9 cellular contexts compared by ENCODE assay signal in genomic region chr6:46626228-46626909, GRCh38. TPM values are rescaled to one million over a fixed set of nuclear protein-coding genes. Genes with fewer than 3 reads are reported as not detected.
DNase-seq lines count a peak whose midpoint lies in the region; ATAC-seq and TF ChIP-seq lines count a peak whose summit lies in the region.
"Had no signal": no experiment of that assay in that cellular context is flagged by ENCODE, and none has a peak within 500 bp of the region (broad histone marks: within the 10 kb centered on the region; RNA-seq: fewer than 3 reads in every experiment).

No MANE protein-coding gene starts in this region.

- no peaks in the 10 kb centered on the region for H3K27me3 ChIP-seq in foreskin keratinocyte

- H3K4me3 Mint-ChIP-seq in CD14-positive monocyte, result no peak overlapping the region
- H3K4me3 Mint-ChIP-seq: immature natural killer cell had no signal

- peak; percentile 84 for ATAC-seq in GM18858 (IDR thresholded peaks at IDR 0.05; ENCODE audit: unreplicated experiment)
- ATAC-seq in foreskin keratinocyte, result peak; percentile 62

- H3K4me3 ChIP-seq in retinal pigment epithelial cell (ENCODE audit: low read length), result no peak overlapping the region

- H3K4me1 ChIP-seq in foreskin keratinocyte, result no peaks in the 10 kb centered on the region

- TF ChIP-seq CTCF in CD14-positive monocyte (IDR thresholded peaks at IDR 0.05) (peak; percentile 53), foreskin keratinocyte (conservative IDR thresholded peaks at IDR 0.05) (peak; percentile 71), retinal pigment epithelial cell (conservative IDR thresholded peaks at IDR 0.05; ENCODE audit: low read depth, low read length) (peak; percentile 64)

- intact Hi-C loops in CD14-positive monocyte (cut with micrococcal nuclease), result no loop called here

- H3K4me1 Mint-ChIP-seq in CD14-positive monocyte, result no peaks in the 10 kb centered on the region

- H3K27ac ChIP-seq in foreskin keratinocyte, result no peak overlapping the region

- DNase-seq in CD14-positive monocyte (ENCODE audit: low spot score) (no peak), HPDE6-E6E7 (ENCODE audit: extremely low spot score) (peak; percentile 7), SKM-1 (lab: John Stamatoyannopoulos, UW; ENCODE audit: unreplicated experiment) (peak; percentile 19), foreskin keratinocyte (peak in 1 of 2 donors; percentile 39), retinal pigment epithelial cell (ENCODE audit: low read depth) (no peak), NCI-H226 (no peak), GM19240 (ENCODE audit: insufficient read length, low spot score) (no peak)

- no peaks in the 10 kb centered on the region for H3K9me3 Mint-ChIP-seq in CD14-positive monocyte

- H3K27ac Mint-ChIP-seq in CD14-positive monocyte, result no peak overlapping the region
- H3K27ac Mint-ChIP-seq: immature natural killer cell had no signal

- peaks cover 0 to 5% (median 0%) of the 10 kb centered on the region in 3 donors for H3K27me3 Mint-ChIP-seq in CD14-positive monocyte (ENCODE audit: low read depth in 3 of 3)

- H3K36me3 Mint-ChIP-seq in CD14-positive monocyte, result no peaks in the 10 kb centered on the region
- H3K36me3 Mint-ChIP-seq: immature natural killer cell had no signal

RNA-seq across cellular contexts. Expression of gene CYP39A1, which starts 26.2 kb away (rescaled TPM):
- polyA plus RNA-seq in CD14-positive monocyte, result not detected
- 1.3 and 2.1 TPM in 2 replicates for total RNA-seq in foreskin keratinocyte
- polyA plus RNA-seq in foreskin keratinocyte, result 0.85 and 1.2 TPM in 2 replicates
- polyA plus RNA-seq: immature natural killer cell had no signal

RNA-seq across cellular contexts. Expression of gene SLC25A27, which starts 26.4 kb away (rescaled TPM):
- polyA plus RNA-seq in CD14-positive monocyte (under 1 TPM in 1 of 2 donors, not detected in 1; 0.34 TPM), foreskin keratinocyte (2.1 and 2.2 TPM in 2 replicates)
- total RNA-seq in foreskin keratinocyte, result 2.6 and 3.8 TPM in 2 replicates
- polyA plus RNA-seq: immature natural killer cell had no signal

Comparison
In these comparisons a context has a peak if more than half of its experiments do, and no peak if none do; other contexts are left out.
1. DNase-seq: peak in HPDE6-E6E7 (single experiment) and SKM-1 (single experiment); none in CD14-positive monocyte (single experiment), retinal pigment epithelial cell (single experiment), NCI-H226 (single experiment) and GM19240 (single experiment).
2. Peak in every context shown above with its lines, with median percentiles within 50 percentile points of each other: CTCF ChIP-seq.